ENCODE assay signal across 16 cellular contexts in the genomic region with DNA sequence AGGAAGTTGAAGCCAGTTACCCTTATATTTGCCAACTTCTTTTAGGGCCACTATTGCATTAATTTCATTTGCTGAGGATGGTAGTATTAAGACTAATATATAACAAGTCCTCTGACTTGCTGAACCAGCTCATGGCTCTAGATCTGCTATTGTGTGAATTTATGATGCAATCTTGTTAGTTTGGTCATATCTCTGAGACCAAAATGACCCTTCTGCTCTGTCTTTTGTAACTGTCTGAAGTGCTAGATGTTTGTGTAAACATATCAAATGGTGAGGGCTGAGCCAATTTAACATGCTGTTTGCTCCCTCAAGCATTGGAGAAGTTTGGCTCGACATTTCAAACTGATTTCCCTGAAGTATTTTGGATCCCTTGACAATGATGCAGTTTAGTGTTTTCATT.
DNase-seq lines count a peak whose midpoint lies in the region; ATAC-seq and TF ChIP-seq lines count a peak whose summit lies in the region.
"Had no signal": no experiment of that assay in that cellular context is flagged by ENCODE, and none has a peak within 500 bp of the region (broad histone marks: within the 10 kb centered on the region; RNA-seq: fewer than 3 reads in every experiment).

No MANE protein-coding gene starts in this region.

- no peaks in the 10 kb centered on the region for H4K20me1 ChIP-seq in osteoblast (ENCODE audit: insufficient read depth, low read length)
- H4K20me1 ChIP-seq: BLaER1 had no signal

- no peak overlapping the region for H3K27ac ChIP-seq in left ventricle myocardium inferior (replicated peaks)
- no peak overlapping the region for H3K27ac ChIP-seq in upper lobe of right lung
- no peak overlapping the region for H3K27ac ChIP-seq in osteoblast (ENCODE audit: low read depth, low read length)
- no peak overlapping the region for H3K27ac ChIP-seq in colonic mucosa
- H3K27ac ChIP-seq: BLaER1 had no signal

- H3K27me3 ChIP-seq in left ventricle myocardium inferior (ENCODE audit: low read depth) (no peaks in the 10 kb centered on the region), adipocyte (replicated peaks; ENCODE audit: control insufficient read depth, insufficient read depth, low read length) (no peaks in the 10 kb centered on the region), upper lobe of right lung (no peaks in the 10 kb centered on the region), osteoblast (ENCODE audit: insufficient read depth, low read length) (no peaks in the 10 kb centered on the region), colonic mucosa (no peaks in the 10 kb centered on the region)
- H3K27me3 ChIP-seq: BLaER1 had no signal

- no peak overlapping the region for H3K4me3 ChIP-seq in left ventricle myocardium inferior
- no peak overlapping the region for H3K4me3 ChIP-seq in adipocyte (ENCODE audit: low read length)
- H3K4me3 ChIP-seq in upper lobe of right lung: no peak overlapping the region
- no peak overlapping the region for H3K4me3 ChIP-seq in osteoblast (ENCODE audit: insufficient read depth, low read length)
- H3K4me3 ChIP-seq in colonic mucosa: no peak overlapping the region
- H3K4me3 ChIP-seq: BLaER1 had no signal

- no peak for TF ChIP-seq CTCF in left ventricle myocardium inferior (IDR thresholded peaks at IDR 0.05; ENCODE audit: borderline replicate concordance)
- no peak for TF ChIP-seq CTCF in upper lobe of right lung (IDR thresholded peaks at IDR 0.05)
- TF ChIP-seq CTCF in osteoblast (IDR thresholded peaks at IDR 0.05; ENCODE audit: extremely low read depth, low read depth, low read length): no peak
- TF ChIP-seq CTCF in colonic mucosa (IDR thresholded peaks at IDR 0.05): no peak

- H2AFZ ChIP-seq in osteoblast (ENCODE audit: low read length): no peak overlapping the region

- DNase-seq in Right ventricle myocardium inferior (ENCODE audit: missing footprints): no peak
- no peak for DNase-seq in left ventricle myocardium inferior
- peak; percentile 62 for DNase-seq in adipocyte (ENCODE audit: low read depth)
- DNase-seq in left lobe of liver (ENCODE audit: low spot score): no peak
- DNase-seq in upper lobe of right lung: no peak
- DNase-seq in osteoblast (ENCODE audit: insufficient read length, low spot score, missing footprints): no peak
- no peak for DNase-seq in colonic mucosa
- DNase-seq in stimulated activated CD4-positive, alpha-beta T cell treated with anti-CD3 and anti-CD28 coated beads, Interleukin-15, amount 100 ng/mL, for 24 hours: no peak
- DNase-seq: CD8-positive, alpha-beta T cell; DND-41; KG1; NCI-H1048; NCI-H1436 treated with DMSO at 0.1 percent for 48 hours; NCI-H2029 treated with DMSO at 0.1 percent for 48 hours; NCI-H524 treated with DMSO at 0.1 percent for 48 hours had no signal

- no peak overlapping the region for H3K9ac ChIP-seq in adipocyte (ENCODE audit: low read length)
- H3K9ac ChIP-seq in colonic mucosa (ENCODE audit: low read depth in 2 of 2, low read length in 2 of 2): no peak overlapping the region
- H3K9ac ChIP-seq: BLaER1 had no signal

- no peak overlapping the region for H3K4me2 ChIP-seq in osteoblast (ENCODE audit: insufficient read depth, low read length)
- H3K4me2 ChIP-seq: BLaER1 had no signal

- no peaks in the 10 kb centered on the region for H3K36me3 ChIP-seq in left ventricle myocardium inferior
- no peaks in the 10 kb centered on the region for H3K36me3 ChIP-seq in adipocyte (ENCODE audit: control insufficient read depth, insufficient read depth, low read length, severe bottlenecking)
- no peaks in the 10 kb centered on the region for H3K36me3 ChIP-seq in upper lobe of right lung
- H3K36me3 ChIP-seq in osteoblast (ENCODE audit: insufficient read depth, low read length): no peaks in the 10 kb centered on the region
- H3K36me3 ChIP-seq in colonic mucosa: no peaks in the 10 kb centered on the region
- H3K36me3 ChIP-seq: BLaER1 had no signal

- no peaks in the 10 kb centered on the region for H3K9me3 ChIP-seq in left ventricle myocardium inferior (replicated peaks)
- no peaks in the 10 kb centered on the region for H3K9me3 ChIP-seq in adipocyte (ENCODE audit: control insufficient read depth, low read length)
- H3K9me3 ChIP-seq in upper lobe of right lung: no peaks in the 10 kb centered on the region
- H3K9me3 ChIP-seq in osteoblast (ENCODE audit: low read depth, low read length): no peaks in the 10 kb centered on the region
- no peaks in the 10 kb centered on the region for H3K9me3 ChIP-seq in colonic mucosa
- H3K9me3 ChIP-seq: BLaER1 had no signal

- intact Hi-C loops in Right ventricle myocardium inferior (cut with DNase I): no loop called here
- intact Hi-C loops in left ventricle myocardium inferior (cut with micrococcal nuclease): no loop called here
- intact Hi-C loops in upper lobe of right lung (cut with DNase I): no loop called here
- intact Hi-C loops in colonic mucosa (cut with DNase I): no loop called here

- H3K4me1 ChIP-seq in left ventricle myocardium inferior: no peaks in the 10 kb centered on the region
- peaks cover 18% of the 10 kb centered on the region for H3K4me1 ChIP-seq in adipocyte (ENCODE audit: control insufficient read depth, insufficient read depth, low read length)
- H3K4me1 ChIP-seq in upper lobe of right lung: no peaks in the 10 kb centered on the region
- no peaks in the 10 kb centered on the region for H3K4me1 ChIP-seq in osteoblast (ENCODE audit: insufficient read depth, low read length)
- no peaks in the 10 kb centered on the region for H3K4me1 ChIP-seq in colonic mucosa
- H3K4me1 ChIP-seq: BLaER1 had no signal

- ATAC-seq in Right ventricle myocardium inferior (peak; percentile 65), left lobe of liver (peak; percentile 75), upper lobe of right lung (peak; percentile 44)
- ATAC-seq: CD8-positive, alpha-beta T cell had no signal

- H3K79me2 ChIP-seq in osteoblast (ENCODE audit: insufficient read depth, low read length): no peaks in the 10 kb centered on the region
